ENCODE assay signal across 10 cellular contexts in genomic region chr6:168063431-168063830, GRCh38. TPM values are rescaled to one million over a fixed set of nuclear protein-coding genes. Genes with fewer than 3 reads are reported as not detected.
"Had no signal": no experiment of that assay in that cellular context is flagged by ENCODE, and none has a peak within 500 bp of the region (broad histone marks: within the 10 kb centered on the region; RNA-seq: fewer than 3 reads in every experiment).

No MANE protein-coding gene starts in this region.

- H3K4me2 ChIP-seq: KMS-11 had no signal

- ATAC-seq: K562 had no signal

- H3K9ac ChIP-seq: KMS-11 had no signal

- H3K27ac ChIP-seq: HL-60, KMS-11 had no signal

- DNase-seq: IMR-90, KBM-7, KG1 had no signal

- H3K4me3 ChIP-seq: K562 had no signal

- FAIRE-seq: HTR-8/SVneo, K562 had no signal

RNA-seq across cellular contexts. Expression of gene FRMD1, which starts 15.6 kb away (rescaled TPM):
- total RNA-seq: HT-29, HT1080, IMR-90 had no signal
- polyA plus RNA-seq: IgD-negative memory B cell, IMR-90 had no signal
